ENCODE assay signal across 1 cellular context in genomic region chr21:36508948-36509347, GRCh38.
TF ChIP-seq lines count a peak whose summit lies in the region.

No MANE protein-coding gene starts in this region.

TF ChIP-seq in HepG2, 621 proteins besides CTCF, POLR2A, EP300 and RAD21 (continued from another document):
- TF ChIP-seq ARID5B (CRISPR knock-in tag; IDR thresholded peaks at IDR 0.05) (0 out of 2 replicates have a peak, but pooled peaks have one; percentile 15), ZNF644 (CRISPR knock-in tag; IDR thresholded peaks at IDR 0.05; ENCODE audit: low read depth) (peak; percentile 48; the same call in 1 of the 2 replicates), CBX1 (IDR thresholded peaks at IDR 0.05; ENCODE audit: low read depth) (no peak), SALL1 (CRISPR knock-in tag; IDR thresholded peaks at IDR 0.05) (peak; percentile 52; the same call in 1 of the 2 replicates), FOXA3 (CRISPR knock-in tag; IDR thresholded peaks at IDR 0.05) (peak; percentile 58; the same call in 1 of the 2 replicates), THAP7 (CRISPR knock-in tag; IDR thresholded peaks at IDR 0.05) (no peak), HHEX (CRISPR knock-in tag; IDR thresholded peaks at IDR 0.05) (peak; percentile 49; the same call in 1 of the 2 replicates), YY1 (IDR thresholded peaks at IDR 0.05; ENCODE audit: insufficient read depth, insufficient replicate concordance, low read depth, low read length) (peak; percentile 36), TFAP4 (IDR thresholded peaks at IDR 0.05; ENCODE audit: borderline replicate concordance, low read depth) (no peak)
